Comparison of ENCODE assay signal across 8 cellular contexts in the genomic region with DNA sequence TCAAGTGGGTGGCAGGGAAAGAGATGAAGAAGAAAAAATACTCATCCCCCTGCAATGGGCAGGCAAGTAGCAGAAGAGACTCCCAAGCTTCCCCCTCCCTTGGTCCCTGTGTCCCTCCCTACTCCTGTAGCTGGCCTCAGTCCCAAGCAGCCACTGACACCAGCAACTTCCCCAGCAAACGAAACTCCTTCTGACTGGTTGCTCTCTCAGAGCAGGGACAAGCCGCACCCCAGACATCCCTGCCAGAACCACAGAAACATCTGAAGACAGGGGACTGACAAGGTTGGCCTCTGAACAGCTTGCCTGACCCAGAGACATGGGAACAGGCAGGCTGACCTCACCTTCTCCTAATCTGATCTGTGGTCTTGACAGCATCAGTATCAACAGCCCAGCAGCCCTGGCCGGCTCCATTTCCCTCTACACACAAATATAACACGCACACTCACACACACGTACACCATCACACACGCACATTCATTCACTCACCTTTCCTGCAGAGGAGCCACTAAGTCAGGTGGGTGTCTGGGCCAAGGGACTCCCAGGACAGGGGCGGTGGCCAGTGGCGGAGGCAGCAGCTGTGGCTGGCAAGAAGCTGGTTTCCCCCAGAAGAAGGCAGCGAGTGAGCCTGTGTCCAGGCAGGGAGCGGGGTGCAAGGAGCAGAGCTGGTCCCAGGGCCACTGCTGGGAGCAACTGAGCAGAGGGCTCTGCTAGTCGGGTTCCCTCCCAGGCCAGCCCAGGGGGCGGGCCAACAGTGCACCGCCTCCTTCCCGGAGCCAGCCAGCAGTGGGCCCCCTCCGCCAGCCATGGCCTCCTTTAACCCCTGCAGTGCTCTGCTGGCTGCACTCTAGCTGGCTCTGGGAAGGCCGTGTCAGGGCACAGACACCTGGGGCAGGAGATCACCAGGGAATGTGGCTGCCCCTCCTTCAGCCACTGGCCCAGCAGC. TPM values are rescaled to one million over a fixed set of nuclear protein-coding genes. Genes with fewer than 3 reads are reported as not detected.
DNase-seq lines count a peak whose midpoint lies in the region; ATAC-seq lines count a peak whose summit lies in the region.

No MANE protein-coding gene starts in this region.

- no peak overlapping the region for H3K9ac ChIP-seq in iPS-15b (ENCODE audit: low read depth, low read length)

- peak overlapping the region; percentile 30 for H3K4me3 ChIP-seq in iPS-15b (ENCODE audit: low read depth, low read length)

- peaks cover 8% of the 10 kb centered on the region for H3K4me1 ChIP-seq in iPS-15b (ENCODE audit: control insufficient read depth, insufficient read depth, low read length)

- no peaks in the 10 kb centered on the region for H3K9me3 ChIP-seq in iPS-15b (ENCODE audit: control insufficient read depth, insufficient read depth, low read length)

- no peaks in the 10 kb centered on the region for H3K36me3 ChIP-seq in iPS-15b (ENCODE audit: control insufficient read depth, insufficient read depth, low read length)

- intact Hi-C loops in sciatic nerve (cut with DNase I): loop anchor here (5.0 kb wide), 1 partner anchor 44 kb away; no protein-coding TSS in a partner anchor

- peak; percentile 91 for ATAC-seq in sciatic nerve
- ATAC-seq in HG03378 (IDR thresholded peaks at IDR 0.05; ENCODE audit: unreplicated experiment): no peak
- ATAC-seq in GM21786 (IDR thresholded peaks at IDR 0.05; ENCODE audit: unreplicated experiment): no peak

- DNase-seq in Daoy (ENCODE audit: low read depth): peak; percentile 62
- DNase-seq in NCI-H2029 (lab: John Stamatoyannopoulos, UW): peak; percentile 78
- DNase-seq in astrocyte of the hippocampus (ENCODE audit: low read depth, low spot score): peak; percentile 87
- peak; percentile 89 for DNase-seq in sciatic nerve (ENCODE audit: low spot score)
- DNase-seq in NK-92 (lab: John Stamatoyannopoulos, UW; ENCODE audit: unreplicated experiment): no peak

- H3K27me3 ChIP-seq in iPS-15b (ENCODE audit: control insufficient read depth, insufficient read depth, low read length): no peaks in the 10 kb centered on the region

RNA-seq across cellular contexts. Expression of a gene that starts 59.1 kb away (rescaled TPM):
- total RNA-seq in Daoy (2014; rRNA removed; shearing (Covaris generic)): 0.80 and 2.6 TPM in 2 replicates
- 703 TPM for total RNA-seq in sciatic nerve

Comparison
In these comparisons a context has a peak if more than half of its experiments do, and no peak if none do; other contexts are left out.
1. RNA of a gene that starts 59.1 kb away (total RNA-seq): 703 TPM in sciatic nerve (single experiment); 0.80 to 2.6 TPM in Daoy; every median in the first group is over 100 times any median in the second.